ENCODE assay signal across 11 cellular contexts in genomic region chr5:173742432-173742816, GRCh38.
DNase-seq lines count a peak whose midpoint lies in the region; ATAC-seq lines count a peak whose summit lies in the region.
"Had no signal": no experiment of that assay in that cellular context is flagged by ENCODE, and none has a peak within 500 bp of the region (broad histone marks: within the 10 kb centered on the region; RNA-seq: fewer than 3 reads in every experiment).

No MANE protein-coding gene starts in this region.

- H3K4me3 Mint-ChIP-seq in activated T-cell treated with anti-CD3 and anti-CD28 coated beads, Interleukin-2, amount 50 U/mL, for 24 hours: no peak overlapping the region
- no peak overlapping the region for H3K4me3 Mint-ChIP-seq in stimulated activated naive B cell treated with anti-CD40 and anti-IgM and Interleukin-4, amounts not matched to agents 10 μg/mL and 1 μg/mL and 100 μg/mL, for 72 hours
- no peak overlapping the region for H3K4me3 Mint-ChIP-seq in activated CD8-positive, alpha-beta memory T cell treated with anti-CD3 and anti-CD28 coated beads, Interleukin-2, amount 10 ng/mL, durations not matched to agents 7 days and 5 days
- H3K4me3 Mint-ChIP-seq: WTC11 had no signal

- peak; percentile 3 for DNase-seq in activated T-cell treated with anti-CD3 and anti-CD28 coated beads for 48 hours (ENCODE audit: low read depth)
- DNase-seq in activated T-cell treated with anti-CD3 and anti-CD28 coated beads, Interleukin-2, amount 50 U/mL, for 24 hours: no peak
- DNase-seq in stimulated activated naive B cell treated with anti-CD40 and anti-IgM and Interleukin-4, amounts not matched to agents 10 μg/mL and 1 μg/mL and 100 μg/mL, for 72 hours: no peak
- no peak for DNase-seq in activated CD8-positive, alpha-beta memory T cell treated with anti-CD3 and anti-CD28 coated beads, Interleukin-2, amount 10 ng/mL, durations not matched to agents 7 days and 5 days
- DNase-seq in OCI-M1 (lab: John Stamatoyannopoulos, UW): no peak
- DNase-seq in ureter (ENCODE audit: low spot score): no peak
- DNase-seq: Karpas-422, small intestine had no signal

- H3K27ac Mint-ChIP-seq in activated T-cell treated with anti-CD3 and anti-CD28 coated beads, Interleukin-2, amount 50 U/mL, for 24 hours: no peak overlapping the region
- H3K27ac Mint-ChIP-seq in stimulated activated naive B cell treated with anti-CD40 and anti-IgM and Interleukin-4, amounts not matched to agents 10 μg/mL and 1 μg/mL and 100 μg/mL, for 72 hours: no peak overlapping the region
- no peak overlapping the region for H3K27ac Mint-ChIP-seq in activated CD8-positive, alpha-beta memory T cell treated with anti-CD3 and anti-CD28 coated beads, Interleukin-2, amount 10 ng/mL, durations not matched to agents 7 days and 5 days
- H3K27ac Mint-ChIP-seq: WTC11 had no signal

- CTCF ChIA-PET in activated CD8-positive, alpha-beta memory T cell treated with anti-CD3 and anti-CD28 coated beads, Interleukin-2, amount 10 ng/mL, durations not matched to agents 7 days and 5 days (lab: Charles Lee): no interaction called here

- peak; percentile 72 for ATAC-seq in GM21619 (IDR thresholded peaks at IDR 0.05; ENCODE audit: unreplicated experiment)
- ATAC-seq in HG03432 (IDR thresholded peaks at IDR 0.05; ENCODE audit: unreplicated experiment): peak; percentile 71
- ATAC-seq in stimulated activated naive B cell treated with anti-CD40 and anti-IgM and Interleukin-4, amounts not matched to agents 10 μg/mL and 1 μg/mL and 100 μg/mL, for 72 hours (replicated peaks): peak; percentile 67 to 74
- no peak for ATAC-seq in activated CD8-positive, alpha-beta memory T cell treated with anti-CD3 and anti-CD28 coated beads, Interleukin-2, amount 10 ng/mL, durations not matched to agents 7 days and 5 days
- ATAC-seq: WTC11 had no signal

- peaks cover 4% of the 10 kb centered on the region for H3K27me3 Mint-ChIP-seq in activated T-cell treated with anti-CD3 and anti-CD28 coated beads, Interleukin-2, amount 50 U/mL, for 24 hours
- H3K27me3 Mint-ChIP-seq in stimulated activated naive B cell treated with anti-CD40 and anti-IgM and Interleukin-4, amounts not matched to agents 10 μg/mL and 1 μg/mL and 100 μg/mL, for 72 hours: no peaks in the 10 kb centered on the region
- H3K27me3 Mint-ChIP-seq in activated CD8-positive, alpha-beta memory T cell treated with anti-CD3 and anti-CD28 coated beads, Interleukin-2, amount 10 ng/mL, durations not matched to agents 7 days and 5 days: no peaks in the 10 kb centered on the region

- no peaks in the 10 kb centered on the region for H3K4me1 Mint-ChIP-seq in activated T-cell treated with anti-CD3 and anti-CD28 coated beads, Interleukin-2, amount 50 U/mL, for 24 hours (ENCODE audit: low read depth)
- H3K4me1 Mint-ChIP-seq in stimulated activated naive B cell treated with anti-CD40 and anti-IgM and Interleukin-4, amounts not matched to agents 10 μg/mL and 1 μg/mL and 100 μg/mL, for 72 hours: peaks cover 49 to 69% of the 10 kb centered on the region in 2 donors
- peaks cover 1% of the 10 kb centered on the region for H3K4me1 Mint-ChIP-seq in activated CD8-positive, alpha-beta memory T cell treated with anti-CD3 and anti-CD28 coated beads, Interleukin-2, amount 10 ng/mL, durations not matched to agents 7 days and 5 days

- no peaks in the 10 kb centered on the region for H3K9me3 Mint-ChIP-seq in activated T-cell treated with anti-CD3 and anti-CD28 coated beads, Interleukin-2, amount 50 U/mL, for 24 hours
- H3K9me3 Mint-ChIP-seq in stimulated activated naive B cell treated with anti-CD40 and anti-IgM and Interleukin-4, amounts not matched to agents 10 μg/mL and 1 μg/mL and 100 μg/mL, for 72 hours: no peaks in the 10 kb centered on the region
- H3K9me3 Mint-ChIP-seq in activated CD8-positive, alpha-beta memory T cell treated with anti-CD3 and anti-CD28 coated beads, Interleukin-2, amount 10 ng/mL, durations not matched to agents 7 days and 5 days (ENCODE audit: low read depth): no peaks in the 10 kb centered on the region

- no peaks in the 10 kb centered on the region for H3K36me3 Mint-ChIP-seq in activated T-cell treated with anti-CD3 and anti-CD28 coated beads, Interleukin-2, amount 50 U/mL, for 24 hours (ENCODE audit: low read depth)
- H3K36me3 Mint-ChIP-seq in stimulated activated naive B cell treated with anti-CD40 and anti-IgM and Interleukin-4, amounts not matched to agents 10 μg/mL and 1 μg/mL and 100 μg/mL, for 72 hours: no peaks in the 10 kb centered on the region
- H3K36me3 Mint-ChIP-seq in activated CD8-positive, alpha-beta memory T cell treated with anti-CD3 and anti-CD28 coated beads, Interleukin-2, amount 10 ng/mL, durations not matched to agents 7 days and 5 days: no peaks in the 10 kb centered on the region
